In the genomic region with DNA sequence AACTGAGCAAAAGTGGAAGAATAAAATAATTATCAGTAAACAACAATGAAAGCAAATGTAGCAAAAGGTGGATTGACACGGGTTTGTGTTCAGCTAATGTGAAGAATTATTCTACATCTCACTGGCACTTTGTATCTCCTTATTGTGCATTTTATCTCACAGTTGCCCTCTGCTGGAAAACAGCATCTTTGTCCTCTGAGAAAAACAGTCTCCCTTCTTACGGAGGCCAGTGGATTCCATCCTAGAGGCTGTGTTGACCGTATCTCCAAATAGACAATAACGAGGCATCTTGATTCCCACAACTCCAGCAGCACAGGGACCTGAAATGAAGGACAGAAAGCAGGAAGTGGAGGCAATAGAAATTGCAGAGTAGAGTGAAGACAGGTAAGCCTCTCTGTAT, we compare ENCODE assay signal across 8 cellular contexts. TPM values are rescaled to one million over a fixed set of nuclear protein-coding genes. Genes with fewer than 3 reads are reported as not detected.
A peak's percentile ranks its signal among the peaks of the same experiment; 100 is the strongest.
DNase-seq lines count a peak whose midpoint lies in the region; ATAC-seq and TF ChIP-seq lines count a peak whose summit lies in the region.

No MANE protein-coding gene starts in this region.

- H3F3A ChIP-seq in Loucy (ENCODE audit: low read depth) (no peaks in the 10 kb centered on the region), neural cell (ENCODE audit: insufficient read depth, low read length, poor library complexity, severe bottlenecking) (no peaks in the 10 kb centered on the region)

- H3K27me3 Mint-ChIP-seq in activated T-helper 17 cell treated with anti-CD3 and anti-CD28 coated beads, Interleukin-2, amount 50 U/mL, for 72 hours, result peaks cover 18% of the 10 kb centered on the region

- no peaks in the 10 kb centered on the region for H3K9me3 Mint-ChIP-seq in activated T-helper 17 cell treated with anti-CD3 and anti-CD28 coated beads, Interleukin-2, amount 50 U/mL, for 72 hours

- H3K9me3 ChIP-seq in DND-41 (ENCODE audit: insufficient read depth, low read length, severe bottlenecking) (no peaks in the 10 kb centered on the region), Loucy (ENCODE audit: insufficient read depth, low read depth, low read length) (no peaks in the 10 kb centered on the region), neural cell (ENCODE audit: low read length) (no peaks in the 10 kb centered on the region)

- no peak for TF ChIP-seq EP300 in neural cell (conservative IDR thresholded peaks at IDR 0.05; ENCODE audit: poor library complexity, severe bottlenecking)

- H3K4me1 ChIP-seq in DND-41 (ENCODE audit: insufficient read depth, low read length) (no peaks in the 10 kb centered on the region), Loucy (ENCODE audit: insufficient read depth, low read length, poor library complexity, severe bottlenecking) (no peaks in the 10 kb centered on the region)

- H3K4me1 Mint-ChIP-seq in activated T-helper 17 cell treated with anti-CD3 and anti-CD28 coated beads, Interleukin-2, amount 50 U/mL, for 72 hours, result peaks cover 3% of the 10 kb centered on the region

- ATAC-seq in DND-41 (ENCODE audit: insufficient read depth, low read depth) (no peak), HG02981 (IDR thresholded peaks at IDR 0.05; ENCODE audit: unreplicated experiment) (no peak), GM21528 (IDR thresholded peaks at IDR 0.05; ENCODE audit: low FRiP score, unreplicated experiment) (no peak)
- no peak for ATAC-seq in activated T-helper 17 cell treated with anti-CD3 and anti-CD28 coated beads, Interleukin-2, amount 50 U/mL, for 72 hours (replicated peaks)

- TF ChIP-seq RAD21 in neural cell (conservative IDR thresholded peaks at IDR 0.05), result peak; percentile 50

- H3K4me3 Mint-ChIP-seq in activated T-helper 17 cell treated with anti-CD3 and anti-CD28 coated beads, Interleukin-2, amount 50 U/mL, for 72 hours, result no peak overlapping the region

- no peaks in the 10 kb centered on the region for H3K36me3 Mint-ChIP-seq in activated T-helper 17 cell treated with anti-CD3 and anti-CD28 coated beads, Interleukin-2, amount 50 U/mL, for 72 hours (ENCODE audit: low read depth)

- H3K27me3 ChIP-seq in DND-41 (ENCODE audit: insufficient read depth, low read length, poor library complexity) (no peaks in the 10 kb centered on the region), Loucy (ENCODE audit: insufficient read depth, low read length, poor library complexity, severe bottlenecking) (no peaks in the 10 kb centered on the region), neural cell (ENCODE audit: insufficient read depth, low read depth, low read length) (no peaks in the 10 kb centered on the region)

- H3K9ac ChIP-seq in DND-41 (ENCODE audit: low read depth, low read length), result no peak overlapping the region
- H3K9ac ChIP-seq in Loucy (ENCODE audit: low read depth, low read length, poor library complexity, severe bottlenecking), result no peak overlapping the region
- H3K9ac ChIP-seq in neural cell (ENCODE audit: low read length), result no peak overlapping the region

- H3K4me2 ChIP-seq in DND-41 (ENCODE audit: insufficient read depth, low read length), result no peak overlapping the region
- H3K4me2 ChIP-seq in Loucy (ENCODE audit: low read depth, low read length, poor library complexity, severe bottlenecking), result peak overlapping the region; percentile 24
- H3K4me2 ChIP-seq in neural cell (ENCODE audit: low read length), result no peak overlapping the region

- no peak overlapping the region for H3K27ac ChIP-seq in DND-41 (ENCODE audit: low read length)
- H3K27ac ChIP-seq in neural cell (ENCODE audit: low read length), result no peak overlapping the region

- H2AFZ ChIP-seq in DND-41 (ENCODE audit: low read depth, low read length) (no peak overlapping the region), Loucy (ENCODE audit: low read length) (peak overlapping the region; percentile 71), neural cell (ENCODE audit: low read depth, low read length) (no peak overlapping the region)

- H3K36me3 ChIP-seq in DND-41 (ENCODE audit: insufficient read depth, low read length), result no peaks in the 10 kb centered on the region
- no peaks in the 10 kb centered on the region for H3K36me3 ChIP-seq in Loucy (ENCODE audit: insufficient read depth, low read length)
- H3K36me3 ChIP-seq in neural cell (ENCODE audit: insufficient read depth, low read length), result no peaks in the 10 kb centered on the region

- TF ChIP-seq CTCF in DND-41 (IDR thresholded peaks at IDR 0.05; ENCODE audit: borderline replicate concordance, extremely low read depth, low read length, poor library complexity, severe bottlenecking) (peak; percentile 47), Loucy (conservative IDR thresholded peaks at IDR 0.05; ENCODE audit: low read length) (peak; percentile 69), neural cell (IDR thresholded peaks at IDR 0.05; ENCODE audit: poor library complexity, severe bottlenecking) (peak; percentile 49)

- no peaks in the 10 kb centered on the region for H3K9me2 ChIP-seq in Loucy (replicated peaks; ENCODE audit: low read depth, low read length)
- no peaks in the 10 kb centered on the region for H3K9me2 ChIP-seq in neural cell (ENCODE audit: insufficient read depth, low read length)

- no peaks in the 10 kb centered on the region for H4K20me1 ChIP-seq in DND-41 (ENCODE audit: insufficient read depth, low read length)
- H4K20me1 ChIP-seq in Loucy (ENCODE audit: insufficient read depth, low read length, poor library complexity, severe bottlenecking), result no peaks in the 10 kb centered on the region
- no peaks in the 10 kb centered on the region for H4K20me1 ChIP-seq in neural cell (ENCODE audit: insufficient read depth)

- H3K27ac Mint-ChIP-seq in activated T-helper 17 cell treated with anti-CD3 and anti-CD28 coated beads, Interleukin-2, amount 50 U/mL, for 72 hours, result no peak overlapping the region

- no peak for DNase-seq in DND-41
- DNase-seq in cerebellar cortex (ENCODE audit: low spot score), result peak; percentile 65
- DNase-seq in activated T-cell treated with anti-CD3 and anti-CD28 coated beads, Interleukin-2, amount 50 U/mL, for 48 hours, result no peak

- H3K4me3 ChIP-seq in DND-41 (ENCODE audit: low read depth in 1 of 2, low read length in 2 of 2), result no peak overlapping the region
- H3K4me3 ChIP-seq in Loucy (ENCODE audit: low read length, poor library complexity, severe bottlenecking), result no peak overlapping the region
- H3K4me3 ChIP-seq in neural cell (ENCODE audit: low read length), result no peak overlapping the region

- H3K79me2 ChIP-seq in DND-41 (ENCODE audit: insufficient read depth, low read length) (no peaks in the 10 kb centered on the region), Loucy (ENCODE audit: insufficient read depth, low read length) (no peaks in the 10 kb centered on the region), neural cell (replicated peaks; ENCODE audit: insufficient read depth, low read length) (no peaks in the 10 kb centered on the region)

TF ChIP-seq in neural cell, 6 proteins besides CTCF, POLR2A, EP300 and RAD21:
- TF ChIP-seq TAF1 (IDR thresholded peaks at IDR 0.05; ENCODE audit: low read depth), result no peak
- peak; percentile 56 for TF ChIP-seq SMC3 (conservative IDR thresholded peaks at IDR 0.05; ENCODE audit: poor library complexity)

RNA-seq across cellular contexts. Expression of a gene that starts 51.3 kb away (rescaled TPM):
- polyA plus RNA-seq in neural cell, result not detected in 2 replicates
- polyA minus RNA-seq in neural cell, result not detected in 2 replicates
- total RNA-seq in activated T-helper 17 cell treated with anti-CD3 and anti-CD28 coated beads, Interleukin-2, amount 50 U/mL, for 72 hours, result not detected
